Comparison of ENCODE assay signal across 2 cellular contexts in the genomic region with DNA sequence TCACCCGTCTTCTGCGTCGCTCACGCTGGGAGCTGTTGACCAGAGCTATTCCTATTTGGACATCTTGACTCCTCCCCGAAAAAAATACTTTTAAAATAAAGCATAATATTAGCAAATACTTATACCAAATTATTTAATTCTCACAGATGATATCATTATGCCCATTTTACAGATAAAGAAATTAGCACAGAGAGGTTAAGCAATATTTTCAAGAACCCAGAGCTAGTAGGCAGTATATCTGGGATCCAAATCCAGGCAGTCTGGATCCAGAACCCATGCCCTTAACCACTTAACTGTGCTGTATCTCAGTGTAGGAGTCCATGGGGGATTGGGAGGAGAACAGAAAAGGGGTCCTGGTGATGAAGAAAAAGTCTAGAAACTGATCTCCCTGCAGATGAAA.
TF ChIP-seq lines count a peak whose summit lies in the region.

No MANE protein-coding gene starts in this region.

TF ChIP-seq in SK-N-SH, 30 proteins besides CTCF, POLR2A, EP300 and RAD21 (continued from another document):
- TF ChIP-seq, protein P1, sequence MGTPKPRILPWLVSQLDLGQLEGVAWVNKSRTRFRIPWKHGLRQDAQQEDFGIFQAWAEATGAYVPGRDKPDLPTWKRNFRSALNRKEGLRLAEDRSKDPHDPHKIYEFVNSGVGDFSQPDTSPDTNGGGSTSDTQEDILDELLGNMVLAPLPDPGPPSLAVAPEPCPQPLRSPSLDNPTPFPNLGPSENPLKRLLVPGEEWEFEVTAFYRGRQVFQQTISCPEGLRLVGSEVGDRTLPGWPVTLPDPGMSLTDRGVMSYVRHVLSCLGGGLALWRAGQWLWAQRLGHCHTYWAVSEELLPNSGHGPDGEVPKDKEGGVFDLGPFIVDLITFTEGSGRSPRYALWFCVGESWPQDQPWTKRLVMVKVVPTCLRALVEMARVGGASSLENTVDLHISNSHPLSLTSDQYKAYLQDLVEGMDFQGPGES (IDR thresholded peaks at IDR 0.05; ENCODE audit: low read depth, low read length): no peak
- TF ChIP-seq MXI1 (IDR thresholded peaks at IDR 0.05; ENCODE audit: low read depth, low read length): no peak
- no peak for TF ChIP-seq EZH2phosphoT487 (IDR thresholded peaks at IDR 0.05; ENCODE audit: borderline replicate concordance, low read depth)
- TF ChIP-seq, protein P2, sequence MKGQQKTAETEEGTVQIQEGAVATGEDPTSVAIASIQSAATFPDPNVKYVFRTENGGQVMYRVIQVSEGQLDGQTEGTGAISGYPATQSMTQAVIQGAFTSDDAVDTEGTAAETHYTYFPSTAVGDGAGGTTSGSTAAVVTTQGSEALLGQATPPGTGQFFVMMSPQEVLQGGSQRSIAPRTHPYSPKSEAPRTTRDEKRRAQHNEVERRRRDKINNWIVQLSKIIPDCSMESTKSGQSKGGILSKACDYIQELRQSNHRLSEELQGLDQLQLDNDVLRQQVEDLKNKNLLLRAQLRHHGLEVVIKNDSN (IDR thresholded peaks at IDR 0.05; ENCODE audit: borderline replicate concordance, low read depth): no peak
- TF ChIP-seq, protein P3, sequence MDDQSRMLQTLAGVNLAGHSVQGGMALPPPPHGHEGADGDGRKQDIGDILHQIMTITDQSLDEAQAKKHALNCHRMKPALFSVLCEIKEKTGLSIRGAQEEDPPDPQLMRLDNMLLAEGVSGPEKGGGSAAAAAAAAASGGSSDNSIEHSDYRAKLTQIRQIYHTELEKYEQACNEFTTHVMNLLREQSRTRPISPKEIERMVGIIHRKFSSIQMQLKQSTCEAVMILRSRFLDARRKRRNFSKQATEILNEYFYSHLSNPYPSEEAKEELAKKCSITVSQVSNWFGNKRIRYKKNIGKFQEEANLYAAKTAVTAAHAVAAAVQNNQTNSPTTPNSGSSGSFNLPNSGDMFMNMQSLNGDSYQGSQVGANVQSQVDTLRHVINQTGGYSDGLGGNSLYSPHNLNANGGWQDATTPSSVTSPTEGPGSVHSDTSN (IDR thresholded peaks at IDR 0.05): no peak
- no peak for TF ChIP-seq RFX5 (IDR thresholded peaks at IDR 0.05; ENCODE audit: low read length)
- TF ChIP-seq, protein P4, sequence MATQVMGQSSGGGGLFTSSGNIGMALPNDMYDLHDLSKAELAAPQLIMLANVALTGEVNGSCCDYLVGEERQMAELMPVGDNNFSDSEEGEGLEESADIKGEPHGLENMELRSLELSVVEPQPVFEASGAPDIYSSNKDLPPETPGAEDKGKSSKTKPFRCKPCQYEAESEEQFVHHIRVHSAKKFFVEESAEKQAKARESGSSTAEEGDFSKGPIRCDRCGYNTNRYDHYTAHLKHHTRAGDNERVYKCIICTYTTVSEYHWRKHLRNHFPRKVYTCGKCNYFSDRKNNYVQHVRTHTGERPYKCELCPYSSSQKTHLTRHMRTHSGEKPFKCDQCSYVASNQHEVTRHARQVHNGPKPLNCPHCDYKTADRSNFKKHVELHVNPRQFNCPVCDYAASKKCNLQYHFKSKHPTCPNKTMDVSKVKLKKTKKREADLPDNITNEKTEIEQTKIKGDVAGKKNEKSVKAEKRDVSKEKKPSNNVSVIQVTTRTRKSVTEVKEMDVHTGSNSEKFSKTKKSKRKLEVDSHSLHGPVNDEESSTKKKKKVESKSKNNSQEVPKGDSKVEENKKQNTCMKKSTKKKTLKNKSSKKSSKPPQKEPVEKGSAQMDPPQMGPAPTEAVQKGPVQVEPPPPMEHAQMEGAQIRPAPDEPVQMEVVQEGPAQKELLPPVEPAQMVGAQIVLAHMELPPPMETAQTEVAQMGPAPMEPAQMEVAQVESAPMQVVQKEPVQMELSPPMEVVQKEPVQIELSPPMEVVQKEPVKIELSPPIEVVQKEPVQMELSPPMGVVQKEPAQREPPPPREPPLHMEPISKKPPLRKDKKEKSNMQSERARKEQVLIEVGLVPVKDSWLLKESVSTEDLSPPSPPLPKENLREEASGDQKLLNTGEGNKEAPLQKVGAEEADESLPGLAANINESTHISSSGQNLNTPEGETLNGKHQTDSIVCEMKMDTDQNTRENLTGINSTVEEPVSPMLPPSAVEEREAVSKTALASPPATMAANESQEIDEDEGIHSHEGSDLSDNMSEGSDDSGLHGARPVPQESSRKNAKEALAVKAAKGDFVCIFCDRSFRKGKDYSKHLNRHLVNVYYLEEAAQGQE (IDR thresholded peaks at IDR 0.05; ENCODE audit: low read depth, low read length): no peak
- no peak for TF ChIP-seq GATA2 (CRISPR knock-in tag; IDR thresholded peaks at IDR 0.05)
- no peak for TF ChIP-seq JUND (IDR thresholded peaks at IDR 0.05)
- TF ChIP-seq SIN3A (IDR thresholded peaks at IDR 0.05; ENCODE audit: borderline replicate concordance, low read depth, low read length): no peak
- no peak for TF ChIP-seq TAF1 (IDR thresholded peaks at IDR 0.05; ENCODE audit: borderline replicate concordance, low read depth, low read length)
- TF ChIP-seq NFIC (IDR thresholded peaks at IDR 0.05; ENCODE audit: borderline replicate concordance): no peak
- no peak for TF ChIP-seq ELF1 (IDR thresholded peaks at IDR 0.05)
- no peak for TF ChIP-seq YY1 (IDR thresholded peaks at IDR 0.05; ENCODE audit: low read depth)

TF ChIP-seq in SK-N-SH treated with all-trans-retinoic acid at 6 μM for 48 hours, 23 proteins besides CTCF, POLR2A, EP300 and RAD21 (continued from another document):
- TF ChIP-seq, protein P5, sequence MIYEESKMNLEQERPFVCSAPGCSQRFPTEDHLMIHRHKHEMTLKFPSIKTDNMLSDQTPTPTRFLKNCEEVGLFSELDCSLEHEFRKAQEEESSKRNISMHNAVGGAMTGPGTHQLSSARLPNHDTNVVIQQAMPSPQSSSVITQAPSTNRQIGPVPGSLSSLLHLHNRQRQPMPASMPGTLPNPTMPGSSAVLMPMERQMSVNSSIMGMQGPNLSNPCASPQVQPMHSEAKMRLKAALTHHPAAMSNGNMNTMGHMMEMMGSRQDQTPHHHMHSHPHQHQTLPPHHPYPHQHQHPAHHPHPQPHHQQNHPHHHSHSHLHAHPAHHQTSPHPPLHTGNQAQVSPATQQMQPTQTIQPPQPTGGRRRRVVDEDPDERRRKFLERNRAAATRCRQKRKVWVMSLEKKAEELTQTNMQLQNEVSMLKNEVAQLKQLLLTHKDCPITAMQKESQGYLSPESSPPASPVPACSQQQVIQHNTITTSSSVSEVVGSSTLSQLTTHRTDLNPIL (CRISPR knock-in tag; IDR thresholded peaks at IDR 0.05; ENCODE audit: low read depth): no peak
- no peak for TF ChIP-seq OSR1 (CRISPR knock-in tag; IDR thresholded peaks at IDR 0.05)
- no peak for TF ChIP-seq TCF4 (CRISPR knock-in tag; IDR thresholded peaks at IDR 0.05; ENCODE audit: borderline replicate concordance)
